In genomic region chr11:8768625-8769333, GRCh38 we compare ENCODE assay signal across 1 cellular context.
TF ChIP-seq lines count a peak whose summit lies in the region.

No MANE protein-coding gene starts in this region.

TF ChIP-seq in K562, 482 proteins besides CTCF, POLR2A, EP300 and RAD21 (continued from another document):
- TF ChIP-seq ASH1L (IDR thresholded peaks at IDR 0.05; ENCODE audit: borderline replicate concordance, low read depth, partially characterized antibody): no peak
- TF ChIP-seq ARID4B (CRISPR knock-in tag; IDR thresholded peaks at IDR 0.05): no peak
- peak; percentile 56 for TF ChIP-seq SMARCA4 (IDR thresholded peaks at IDR 0.05)
- no peak for TF ChIP-seq NEUROD1 (IDR thresholded peaks at IDR 0.05; ENCODE audit: borderline replicate concordance, low read depth, low read length, partially characterized antibody)
- 0 out of 2 replicates have a peak, but pooled peaks have one; percentile 27 for TF ChIP-seq ZBTB7A (IDR thresholded peaks at IDR 0.05; ENCODE audit: borderline replicate concordance, control insufficient read depth, low read depth, low read length)
- TF ChIP-seq MTF1 (CRISPR knock-in tag; IDR thresholded peaks at IDR 0.05; ENCODE audit: borderline replicate concordance): no peak
- TF ChIP-seq SP2 (IDR thresholded peaks at IDR 0.05; ENCODE audit: extremely low read depth, low read depth, low read length, poor library complexity, severe bottlenecking): no peak
- no peak for TF ChIP-seq ATF1 (CRISPR knock-in tag; IDR thresholded peaks at IDR 0.05)
- no peak for TF ChIP-seq ATF1 (tag; IDR thresholded peaks at IDR 0.05)
- no peak for TF ChIP-seq PHB (CRISPR knock-in tag; IDR thresholded peaks at IDR 0.05)
- TF ChIP-seq MTA1 (IDR thresholded peaks at IDR 0.05; ENCODE audit: borderline replicate concordance): no peak
- no peak for TF ChIP-seq MTA2 (IDR thresholded peaks at IDR 0.05; ENCODE audit: low read depth)
- no peak for TF ChIP-seq ZNF449 (CRISPR knock-in tag; IDR thresholded peaks at IDR 0.05)
- peak; percentile 61 for TF ChIP-seq CBFA2T3 (IDR thresholded peaks at IDR 0.05)
- TF ChIP-seq SUPT5H (IDR thresholded peaks at IDR 0.05): no peak
- no peak for TF ChIP-seq POLR2H (tag; IDR thresholded peaks at IDR 0.05; ENCODE audit: low read depth)
- no peak for TF ChIP-seq FOXJ3 (CRISPR knock-in tag; IDR thresholded peaks at IDR 0.05)
- no peak for TF ChIP-seq PTBP1 (IDR thresholded peaks at IDR 0.05; ENCODE audit: low read depth, low read length)
- TF ChIP-seq NFYB (IDR thresholded peaks at IDR 0.05; ENCODE audit: extremely low read depth, insufficient read length): no peak
- TF ChIP-seq ZNF121 (CRISPR knock-in tag; conservative IDR thresholded peaks at IDR 0.05): no peak
- no peak for TF ChIP-seq FOS (IDR thresholded peaks at IDR 0.05; ENCODE audit: extremely low read depth, insufficient read length)
- no peak for TF ChIP-seq MBD1 (CRISPR knock-in tag; IDR thresholded peaks at IDR 0.05)
- TF ChIP-seq E2F3 (CRISPR knock-in tag; IDR thresholded peaks at IDR 0.05): no peak
- no peak for TF ChIP-seq EZH2 (IDR thresholded peaks at IDR 0.05; ENCODE audit: borderline replicate concordance, low read depth, low read length)
- TF ChIP-seq NR2F6 (CRISPR knock-in tag; IDR thresholded peaks at IDR 0.05): no peak
- peak; percentile 28; the same call in 1 of the 2 replicates for TF ChIP-seq MTA3 (IDR thresholded peaks at IDR 0.05; ENCODE audit: borderline replicate concordance)
- no peak for TF ChIP-seq ZNF79 (CRISPR knock-in tag; IDR thresholded peaks at IDR 0.05; ENCODE audit: low read depth)
- no peak for TF ChIP-seq ELK3 (CRISPR knock-in tag; IDR thresholded peaks at IDR 0.05)
- no peak for TF ChIP-seq AFF4 (CRISPR knock-in tag; IDR thresholded peaks at IDR 0.05)
- no peak for TF ChIP-seq GTF2A2 (tag; IDR thresholded peaks at IDR 0.05)
- peak; percentile 78 for TF ChIP-seq VEZF1 (CRISPR knock-in tag; IDR thresholded peaks at IDR 0.05)
- no peak for TF ChIP-seq SAP30 (IDR thresholded peaks at IDR 0.05; ENCODE audit: borderline replicate concordance, insufficient read depth, low read depth, low read length, poor library complexity, severe bottlenecking)
- TF ChIP-seq ZKSCAN3 (CRISPR knock-in tag; IDR thresholded peaks at IDR 0.05): no peak
